1 cellular context compared by ENCODE assay signal in the genomic region with DNA sequence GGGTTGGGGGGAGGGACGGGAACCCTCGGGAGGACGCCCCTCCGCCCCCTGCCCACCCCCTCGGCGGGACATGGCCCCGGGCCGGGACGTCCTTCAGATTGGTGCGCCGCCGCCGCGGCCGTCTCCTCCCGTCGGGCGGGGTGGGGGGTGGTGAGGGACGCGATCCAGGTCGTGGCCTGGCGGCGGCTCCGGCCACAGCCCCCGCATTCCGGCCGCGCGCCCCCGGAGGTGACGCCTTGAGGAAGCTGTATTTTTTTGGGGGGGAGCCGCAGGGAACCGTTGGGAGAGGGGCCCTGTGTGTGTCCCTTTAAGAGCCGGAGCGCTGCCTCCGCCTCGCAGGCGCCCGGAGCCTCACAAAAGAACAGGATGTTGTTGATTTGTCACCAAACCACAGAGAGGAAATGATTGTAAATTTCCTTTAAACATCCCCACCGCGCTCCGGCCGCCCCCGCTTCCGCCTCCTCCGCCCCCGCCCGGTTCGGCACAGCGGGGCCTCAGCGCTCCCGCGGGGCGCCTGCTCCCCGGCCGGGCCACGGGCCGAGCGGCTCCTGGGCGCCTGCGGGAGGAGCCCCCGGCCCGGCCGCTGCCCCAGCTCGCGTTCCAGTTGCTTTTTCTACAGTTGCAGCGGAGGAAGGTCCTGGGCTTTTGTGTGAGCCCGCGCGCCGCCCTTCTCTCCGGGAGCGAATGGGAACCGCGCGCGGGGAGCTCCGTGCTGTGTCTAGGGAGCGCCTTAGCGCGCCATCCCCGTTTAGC.
TF ChIP-seq lines count a peak whose summit lies in the region.

No MANE protein-coding gene starts in this region.

TF ChIP-seq in K562, 482 proteins besides CTCF, POLR2A, EP300 and RAD21 (continued from another document and continues in another):
- TF ChIP-seq GABPA (tag; conservative IDR thresholded peaks at IDR 0.05; ENCODE audit: low read depth) (peak; percentile 90), ZBTB11 (CRISPR knock-in tag; IDR thresholded peaks at IDR 0.05) (peak in 1 of 3 experiments; percentile 83; a peak in 2 of 6 replicates), NR1H2 (CRISPR knock-in tag; IDR thresholded peaks at IDR 0.05) (no peak), TAL1 (IDR thresholded peaks at IDR 0.05) (no peak), NFE2 (IDR thresholded peaks at IDR 0.05; ENCODE audit: low read depth) (peak; percentile 50; the same call in 1 of the 2 replicates), BACH1 (tag; IDR thresholded peaks at IDR 0.05) (0 out of 2 replicates have a peak, but pooled peaks have one; percentile 58), RNF219 (CRISPR knock-in tag; IDR thresholded peaks at IDR 0.05) (no peak), GATAD2B (IDR thresholded peaks at IDR 0.05; ENCODE audit: borderline replicate concordance) (peak; percentile 77; the same call in 1 of the 2 replicates), SMAD4 (CRISPR knock-in tag; conservative IDR thresholded peaks at IDR 0.05) (peak; percentile 95), PHF8 (IDR thresholded peaks at IDR 0.05; ENCODE audit: borderline replicate concordance, low read length) (peak; percentile 79; the same call in 1 of the 2 replicates), TFE3 (CRISPR knock-in tag; IDR thresholded peaks at IDR 0.05) (no peak), ZNF436 (CRISPR knock-in tag; IDR thresholded peaks at IDR 0.05) (no peak), MYC (IDR thresholded peaks at IDR 0.05; ENCODE audit: low read depth, low read length) (peak; percentile 14; the same call in 1 of the 2 replicates), MYC (CRISPR knock-in tag; IDR thresholded peaks at IDR 0.05; ENCODE audit: borderline replicate concordance, low read depth) (no peak), ZNF76 (CRISPR knock-in tag; IDR thresholded peaks at IDR 0.05; ENCODE audit: borderline replicate concordance) (peak; percentile 64; the same call in 1 of the 2 replicates), KDM1A (IDR thresholded peaks at IDR 0.05) (peak; percentile 50 to 77; a peak in 3 of 4 replicates), ZNF589 (CRISPR knock-in tag; IDR thresholded peaks at IDR 0.05; ENCODE audit: low read depth) (no peak; the same call in 1 of the 2 replicates), TRIM24 (IDR thresholded peaks at IDR 0.05) (peak in 1 of 2 experiments; percentile 28; a peak in 1 of 4 replicates), HSF4 (CRISPR knock-in tag; IDR thresholded peaks at IDR 0.05; ENCODE audit: borderline replicate concordance) (no peak), NR3C1 (CRISPR knock-in tag; IDR thresholded peaks at IDR 0.05) (no peak), ZBTB7A (IDR thresholded peaks at IDR 0.05; ENCODE audit: borderline replicate concordance, control insufficient read depth, low read depth, low read length) (peak; percentile 92), PRPF4 (IDR thresholded peaks at IDR 0.05; ENCODE audit: insufficient read depth, low read depth, low read length, poor library complexity, severe bottlenecking) (peak; percentile 43), ETS1 (conservative IDR thresholded peaks at IDR 0.05; ENCODE audit: control insufficient read depth, low read depth, low read length) (peak; percentile 91), NCOA1 (IDR thresholded peaks at IDR 0.05; ENCODE audit: low read depth) (peak; percentile 78; the same call in 1 of the 2 replicates), FOSL1 (tag; conservative IDR thresholded peaks at IDR 0.05) (peak; percentile 95), ZBTB1 (CRISPR knock-in tag; IDR thresholded peaks at IDR 0.05; ENCODE audit: borderline replicate concordance, low read depth) (peak; percentile 69; the same call in 1 of the 2 replicates), ETV1 (tag; conservative IDR thresholded peaks at IDR 0.05; ENCODE audit: low read depth) (peak; percentile 99), RBM15 (IDR thresholded peaks at IDR 0.05; ENCODE audit: insufficient read depth, low read length) (no peak), FOXO4 (CRISPR knock-in tag; IDR thresholded peaks at IDR 0.05) (no peak), EP400 (IDR thresholded peaks at IDR 0.05) (0 out of 2 replicates have a peak, but pooled peaks have one; percentile 18), PATZ1 (CRISPR knock-in tag; IDR thresholded peaks at IDR 0.05; ENCODE audit: borderline replicate concordance) (no peak), ERF (CRISPR knock-in tag; IDR thresholded peaks at IDR 0.05) (peak; percentile 73; the same call in 1 of the 2 replicates), TSC22D4 (tag; IDR thresholded peaks at IDR 0.05) (no peak)
- TF ChIP-seq, protein P1, sequence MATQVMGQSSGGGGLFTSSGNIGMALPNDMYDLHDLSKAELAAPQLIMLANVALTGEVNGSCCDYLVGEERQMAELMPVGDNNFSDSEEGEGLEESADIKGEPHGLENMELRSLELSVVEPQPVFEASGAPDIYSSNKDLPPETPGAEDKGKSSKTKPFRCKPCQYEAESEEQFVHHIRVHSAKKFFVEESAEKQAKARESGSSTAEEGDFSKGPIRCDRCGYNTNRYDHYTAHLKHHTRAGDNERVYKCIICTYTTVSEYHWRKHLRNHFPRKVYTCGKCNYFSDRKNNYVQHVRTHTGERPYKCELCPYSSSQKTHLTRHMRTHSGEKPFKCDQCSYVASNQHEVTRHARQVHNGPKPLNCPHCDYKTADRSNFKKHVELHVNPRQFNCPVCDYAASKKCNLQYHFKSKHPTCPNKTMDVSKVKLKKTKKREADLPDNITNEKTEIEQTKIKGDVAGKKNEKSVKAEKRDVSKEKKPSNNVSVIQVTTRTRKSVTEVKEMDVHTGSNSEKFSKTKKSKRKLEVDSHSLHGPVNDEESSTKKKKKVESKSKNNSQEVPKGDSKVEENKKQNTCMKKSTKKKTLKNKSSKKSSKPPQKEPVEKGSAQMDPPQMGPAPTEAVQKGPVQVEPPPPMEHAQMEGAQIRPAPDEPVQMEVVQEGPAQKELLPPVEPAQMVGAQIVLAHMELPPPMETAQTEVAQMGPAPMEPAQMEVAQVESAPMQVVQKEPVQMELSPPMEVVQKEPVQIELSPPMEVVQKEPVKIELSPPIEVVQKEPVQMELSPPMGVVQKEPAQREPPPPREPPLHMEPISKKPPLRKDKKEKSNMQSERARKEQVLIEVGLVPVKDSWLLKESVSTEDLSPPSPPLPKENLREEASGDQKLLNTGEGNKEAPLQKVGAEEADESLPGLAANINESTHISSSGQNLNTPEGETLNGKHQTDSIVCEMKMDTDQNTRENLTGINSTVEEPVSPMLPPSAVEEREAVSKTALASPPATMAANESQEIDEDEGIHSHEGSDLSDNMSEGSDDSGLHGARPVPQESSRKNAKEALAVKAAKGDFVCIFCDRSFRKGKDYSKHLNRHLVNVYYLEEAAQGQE (CRISPR knock-in tag; IDR thresholded peaks at IDR 0.05; ENCODE audit: low read depth) = peak; percentile 76
- TF ChIP-seq, protein P2, sequence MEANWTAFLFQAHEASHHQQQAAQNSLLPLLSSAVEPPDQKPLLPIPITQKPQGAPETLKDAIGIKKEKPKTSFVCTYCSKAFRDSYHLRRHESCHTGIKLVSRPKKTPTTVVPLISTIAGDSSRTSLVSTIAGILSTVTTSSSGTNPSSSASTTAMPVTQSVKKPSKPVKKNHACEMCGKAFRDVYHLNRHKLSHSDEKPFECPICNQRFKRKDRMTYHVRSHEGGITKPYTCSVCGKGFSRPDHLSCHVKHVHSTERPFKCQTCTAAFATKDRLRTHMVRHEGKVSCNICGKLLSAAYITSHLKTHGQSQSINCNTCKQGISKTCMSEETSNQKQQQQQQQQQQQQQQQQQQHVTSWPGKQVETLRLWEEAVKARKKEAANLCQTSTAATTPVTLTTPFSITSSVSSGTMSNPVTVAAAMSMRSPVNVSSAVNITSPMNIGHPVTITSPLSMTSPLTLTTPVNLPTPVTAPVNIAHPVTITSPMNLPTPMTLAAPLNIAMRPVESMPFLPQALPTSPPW (CRISPR knock-in tag; IDR thresholded peaks at IDR 0.05) = peak; percentile 94
- TF ChIP-seq, protein P3, sequence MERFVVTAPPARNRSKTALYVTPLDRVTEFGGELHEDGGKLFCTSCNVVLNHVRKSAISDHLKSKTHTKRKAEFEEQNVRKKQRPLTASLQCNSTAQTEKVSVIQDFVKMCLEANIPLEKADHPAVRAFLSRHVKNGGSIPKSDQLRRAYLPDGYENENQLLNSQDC (CRISPR knock-in tag; IDR thresholded peaks at IDR 0.05) = no peak
- TF ChIP-seq, protein P4, sequence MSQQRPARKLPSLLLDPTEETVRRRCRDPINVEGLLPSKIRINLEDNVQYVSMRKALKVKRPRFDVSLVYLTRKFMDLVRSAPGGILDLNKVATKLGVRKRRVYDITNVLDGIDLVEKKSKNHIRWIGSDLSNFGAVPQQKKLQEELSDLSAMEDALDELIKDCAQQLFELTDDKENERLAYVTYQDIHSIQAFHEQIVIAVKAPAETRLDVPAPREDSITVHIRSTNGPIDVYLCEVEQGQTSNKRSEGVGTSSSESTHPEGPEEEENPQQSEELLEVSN (IDR thresholded peaks at IDR 0.05; ENCODE audit: borderline replicate concordance in 1 of 2, extremely low read depth in 1 of 2, insufficient read depth in 1 of 2, insufficient read length in 1 of 2, low read depth in 1 of 2, low read length in 1 of 2, poor library complexity in 1 of 2, severe bottlenecking in 1 of 2) = peak in 1 of 2 experiments; percentile 72
